ENCODE assay signal across 3 cellular contexts in genomic region chr17:3705718-3705984, GRCh38. TPM values are rescaled to one million over a fixed set of nuclear protein-coding genes. Genes with fewer than 3 reads are reported as not detected.
"Had no signal": no experiment of that assay in that cellular context is flagged by ENCODE, and none has a peak within 500 bp of the region (broad histone marks: within the 10 kb centered on the region; RNA-seq: fewer than 3 reads in every experiment).

No MANE protein-coding gene starts in this region.

RNA-seq across cellular contexts. Expression of gene P2RX5, which starts 9.7 kb away (rescaled TPM):
- total RNA-seq: smooth muscle cell had no signal
- polyA plus RNA-seq: smooth muscle cell had no signal

RNA-seq across cellular contexts. Expression of gene HASPIN, which starts 18.1 kb away (rescaled TPM):
- total RNA-seq: right atrium auricular region had no signal
- polyA plus RNA-seq: pancreas had no signal
